In genomic region chr15:92714071-92714456, GRCh38 we compare ENCODE assay signal across 8 cellular contexts. TPM values are rescaled to one million over a fixed set of nuclear protein-coding genes. Genes with fewer than 3 reads are reported as not detected.
DNase-seq lines count a peak whose midpoint lies in the region; ATAC-seq, FAIRE-seq and TF ChIP-seq lines count a peak whose summit lies in the region.

No MANE protein-coding gene starts in this region.

- CTCF ChIA-PET in BJ (lab: Yijun Ruan, JAX): interaction anchor here (0.7 to 4.0 kb wide), 31 partner anchors 10 to 624 kb away, joined by 3 to 57 read pairs (median 4); no protein-coding TSS in a partner anchor
- CTCF ChIA-PET in K562 (lab: Yijun Ruan, JAX; ENCODE audit: low intra/inter-chr PET ratio): interaction anchor here (0.6 to 1.4 kb wide), 3 partner anchors 193 to 1658 kb away, joined by 3 to 4 read pairs (median 3); no protein-coding TSS in a partner anchor

- in situ Hi-C loops in KBM-7 (cut with MboI; ENCODE audit: low pct_unique_long_range_greater_than_20kb, low sequenced_read_pairs) (loop anchor here (25.0 kb wide), 1 partner anchor 602 kb away; no protein-coding TSS in a partner anchor), K562 (cut with MboI) (no loop called here)

- no peak overlapping the region for H3K27ac ChIP-seq in K562 (ENCODE audit: extremely low read depth, low read depth, low read length)

- no peak for FAIRE-seq in K562 (lab: Jason Lieb, UNC)

- H3K79me2 ChIP-seq in K562 (ENCODE audit: control insufficient read depth, insufficient read depth, low read length): no peaks in the 10 kb centered on the region

- TF ChIP-seq RAD21 in K562 (CRISPR knock-in tag; conservative IDR thresholded peaks at IDR 0.05 in 1 of 2, IDR thresholded peaks at IDR 0.05 in 1 of 2): no peak

- H3K4me1 ChIP-seq in K562 (replicated peaks in 1 of 2; ENCODE audit: control insufficient read depth in 2 of 2, insufficient read depth in 2 of 2, low read length in 2 of 2): peaks cover 0 to 17% of the 10 kb centered on the region in 2 experiments; a peak in 2 of 5 replicates

- WGBS in K562 (ENCODE audit: insufficient coverage, low coverage, missing lambda C conversion rate): 30% methylated on average over 16 of the region's 16 CpGs

- no peak overlapping the region for H3K9ac ChIP-seq in K562 (ENCODE audit: insufficient read depth in 1 of 2, low read depth in 2 of 2, low read length in 2 of 2)

- H3K4me3 ChIP-seq in BJ (ENCODE audit: low read depth, low read length): peak overlapping the region; percentile 48
- H3K4me3 ChIP-seq in K562: no peak overlapping the region
- peak overlapping the region; percentile 38 for H3K4me3 ChIP-seq in iPS-11a (ENCODE audit: low read depth, low read length)
- peak overlapping the region; percentile 61 for H3K4me3 ChIP-seq in retinal pigment epithelial cell (ENCODE audit: low read length)

- H3K4me2 ChIP-seq in K562 (ENCODE audit: insufficient read depth, low read length): peak overlapping the region; percentile 39; the same call in 1 of the 2 replicates

- H3K9me3 ChIP-seq in K562 (replicated peaks; ENCODE audit: control insufficient read depth, insufficient read depth, low read depth, low read length): no peaks in the 10 kb centered on the region

- TF ChIP-seq CTCF in BJ (IDR thresholded peaks at IDR 0.05; ENCODE audit: insufficient read depth, low read depth, low read length): no peak
- TF ChIP-seq CTCF in K562 (IDR thresholded peaks at IDR 0.05 in 2 of 3, conservative IDR thresholded peaks at IDR 0.05 in 1 of 3; ENCODE audit: insufficient read depth in 2 of 3, low read depth in 1 of 3, low read length in 3 of 3): no peak
- TF ChIP-seq CTCF in retinal pigment epithelial cell (conservative IDR thresholded peaks at IDR 0.05; ENCODE audit: low read depth, low read length): no peak

- no TSS peak for BruUV-seq in K562 (replicated peaks; lab: Mats Ljungman, UMichigan)

- H3K9me1 ChIP-seq in K562 (ENCODE audit: control insufficient read depth, insufficient read depth, low read length): no peaks in the 10 kb centered on the region

- peak; percentile 29 for ATAC-seq in GM19025 (IDR thresholded peaks at IDR 0.05; ENCODE audit: low read depth, unreplicated experiment)
- ATAC-seq in K562: peak; percentile 23; the same call in 2 of the 3 replicates

- POLR2A ChIA-PET in BJ (lab: Charles Lee): no interaction called here
- POLR2A ChIA-PET in K562 (lab: Yijun Ruan, JAX): interaction anchor here (1.5 kb wide), 1 partner anchor 20 kb away, joined by 5 read pairs; no protein-coding TSS in a partner anchor

- H4K20me1 ChIP-seq in K562 (replicated peaks; ENCODE audit: control insufficient read depth, insufficient read depth, low read length): no peaks in the 10 kb centered on the region

- no peak for TF ChIP-seq EP300 in K562 (IDR thresholded peaks at IDR 0.05; ENCODE audit: low read length)

- H3K27me3 ChIP-seq in BJ (ENCODE audit: control insufficient read depth, insufficient read depth, low read length) (no peaks in the 10 kb centered on the region; the same call in 1 of the 2 replicates), K562 (ENCODE audit: control insufficient read depth in 2 of 2, insufficient read depth in 2 of 2, low read length in 2 of 2) (peaks cover 19 to 53% of the 10 kb centered on the region in 2 experiments)

- intact Hi-C loops in K562 (cut with micrococcal nuclease): loop anchor here (1.0 to 2.0 kb wide), 3 partner anchors 19 to 617 kb away; no protein-coding TSS in a partner anchor

- no peak for TF ChIP-seq POLR2A in K562 (conservative IDR thresholded peaks at IDR 0.05)

- no peak overlapping the region; the same call in 1 of the 2 replicates for H2AFZ ChIP-seq in K562 (ENCODE audit: low read depth, low read length)

- DNase-seq in BJ (ENCODE audit: low read depth): no peak
- DNase-seq in KBM-7: peak; percentile 27
- no peak for DNase-seq in K562 (ENCODE audit: extremely low read depth in 1 of 4, low spot score in 3 of 4)
- peak; percentile 19 for DNase-seq in retinal pigment epithelial cell (ENCODE audit: low read depth)
- DNase-seq in NCI-H2029 (lab: John Stamatoyannopoulos, UW): no peak
- no peak for DNase-seq in stimulated activated CD4-positive, alpha-beta T cell treated with anti-CD3 and anti-CD28 coated beads, Interleukin-2, amount 100 ng/mL, for 24 hours

- H3K36me3 ChIP-seq in BJ (ENCODE audit: control insufficient read depth, insufficient read depth, low read length) (no peaks in the 10 kb centered on the region), K562 (ENCODE audit: control insufficient read depth, insufficient read depth, low read length) (no peaks in the 10 kb centered on the region)

TF ChIP-seq in K562, 482 proteins besides CTCF, POLR2A, EP300 and RAD21:
- TF ChIP-seq TCF7L2 (IDR thresholded peaks at IDR 0.05; ENCODE audit: low read depth, low read length): no peak
- no peak for TF ChIP-seq ZNF512 (tag; IDR thresholded peaks at IDR 0.05)
- no peak for TF ChIP-seq XRCC5 (IDR thresholded peaks at IDR 0.05; ENCODE audit: low read depth, low read length)
- no peak for TF ChIP-seq BACH1 (tag; IDR thresholded peaks at IDR 0.05)
- TF ChIP-seq MCM2 (IDR thresholded peaks at IDR 0.05; ENCODE audit: low read depth): no peak
- no peak for TF ChIP-seq DMBX1 (CRISPR knock-in tag; IDR thresholded peaks at IDR 0.05; ENCODE audit: borderline replicate concordance)
- no peak for TF ChIP-seq ZNF311 (CRISPR knock-in tag; IDR thresholded peaks at IDR 0.05)
- no peak for TF ChIP-seq RFX1 (IDR thresholded peaks at IDR 0.05)
- TF ChIP-seq CXXC5 (CRISPR knock-in tag; IDR thresholded peaks at IDR 0.05): no peak

RNA-seq across cellular contexts. Expression of gene FAM174B, which starts 58.5 kb away (rescaled TPM):
- polyA plus RNA-seq in BJ (2011; rRNA removed) (5.1 and 5.8 TPM in 2 replicates), K562 (2011; rRNA removed) (1.4 and 2.2 TPM in 2 replicates), K562 (2014; fragmentation: Illumina TruSeq; extraction: Trizol) (0.43 and 1.5 TPM in 2 replicates), K562 (2014; fragmentation: Nextera tagmentation; extraction: Ambion mirVana) (under 1 TPM; 0.39 to 0.48 TPM), K562 (2014; rRNA removed) (1.3 and 2.7 TPM in 2 replicates)
- polyA minus RNA-seq in BJ (2011; rRNA and poly(A)+ RNA removed): 4.8 and 5.4 TPM in 2 replicates
- total RNA-seq in K562 (2011; cell fraction: chromatin; rRNA removed; ENCODE audit: low replicate concordance): 13.4 and 14.9 TPM in 2 replicates
- total RNA-seq in K562 (2011; cell fraction: nucleolus; rRNA removed): 3.0 and 7.9 TPM in 2 replicates
- 3.4 and 4.8 TPM in 2 replicates for total RNA-seq in K562 (2011; cell fraction: nucleoplasm; rRNA removed)
- total RNA-seq in K562 (2014; rRNA removed) (1.1 TPM in 1 of 2 replicates, not detected in the other), K562 (2014; rRNA removed; fragmentation: Illumina TruSeq; extraction: Trizol) (2.4 and 2.6 TPM in 2 replicates), K562 (2015; rRNA removed; fragmentation: Illumina TruSeq; extraction: Trizol) (1.8 and 2.2 TPM in 2 replicates), K562 (2021) (1.7 and 2.2 TPM in 2 replicates)
- polyA plus RNA-seq in K562 (2011; cell fraction: cytosol; rRNA removed): 0.49 and 1.8 TPM in 2 replicates
- polyA plus RNA-seq in K562 (2011; cell fraction: nucleus; rRNA removed): 1.6 and 6.0 TPM in 2 replicates
- 1.6 and 1.7 TPM in 2 replicates for polyA plus RNA-seq in K562 (2012)
- 1.2 and 1.9 TPM in 2 replicates for polyA minus RNA-seq in K562 (2011; rRNA and poly(A)+ RNA removed)
- polyA minus RNA-seq in K562 (2011; cell fraction: cytosol; rRNA and poly(A)+ RNA removed): 3.0 TPM in 1 of 2 replicates, not detected in the other
- polyA minus RNA-seq in K562 (2011; cell fraction: nucleus; rRNA and poly(A)+ RNA removed): 2.3 and 4.6 TPM in 2 replicates

Comparison
In these comparisons a context has a peak if more than half of its experiments do, and no peak if none do; other contexts are left out.
1. DNase-seq: peak in KBM-7 (single experiment) and retinal pigment epithelial cell (single experiment); none in BJ (single experiment), K562 (0 of 4), NCI-H2029 (single experiment) and stimulated activated CD4-positive, alpha-beta T cell treated with anti-CD3 and anti-CD28 coated beads, Interleukin-2, amount 100 ng/mL, for 24 hours (0 of 2).